Comparison of ENCODE assay signal across 24 cellular contexts in the genomic region with DNA sequence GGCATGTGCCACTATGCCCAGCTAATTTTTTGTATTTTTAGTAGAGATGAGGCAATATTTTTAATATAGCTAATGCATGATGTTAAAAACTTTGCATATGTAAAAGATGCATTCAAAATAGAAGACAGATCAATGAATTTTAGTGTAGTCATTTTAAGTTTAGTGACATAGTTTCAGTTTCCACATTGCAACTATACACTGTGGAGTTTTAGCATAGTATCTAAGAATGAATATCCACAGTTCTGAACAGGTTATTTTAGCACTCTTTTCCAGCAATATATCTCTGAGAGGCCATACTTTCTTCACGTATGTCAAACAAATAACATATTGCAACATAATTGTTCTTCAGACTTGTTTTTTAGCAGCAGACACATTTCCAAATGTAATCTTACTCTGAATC.
"Had no signal": no experiment of that assay in that cellular context is flagged by ENCODE, and none has a peak within 500 bp of the region (broad histone marks: within the 10 kb centered on the region; RNA-seq: fewer than 3 reads in every experiment).

No MANE protein-coding gene starts in this region.

- H3K27me3 ChIP-seq: esophagus muscularis mucosa, spleen, suprapubic skin, tibial artery, upper lobe of right lung had no signal

- H3K4me1 ChIP-seq: lower lobe of right lung, spleen, suprapubic skin, tibial artery had no signal

- H3K4me1 Mint-ChIP-seq: activated naive CD4-positive, alpha-beta T cell treated with anti-CD3 and anti-CD28 coated beads, Interleukin-2, amount 50 U/mL, for 24 hours had no signal

- H3K9me3 ChIP-seq: esophagus muscularis mucosa, lower lobe of right lung, spleen, suprapubic skin, tibial artery, upper lobe of right lung had no signal

- H3K27me3 Mint-ChIP-seq: activated naive CD4-positive, alpha-beta T cell treated with anti-CD3 and anti-CD28 coated beads, Interleukin-2, amount 50 U/mL, for 24 hours; central memory CD8-positive, alpha-beta T cell; dendritic cell treated with granulocyte-macrophage colony-stimulating factor and Interleukin-4, amounts not matched to agents 40 ng/mL and 50 ng/mL, for 4 days had no signal

- H3K4me3 ChIP-seq: esophagus muscularis mucosa, lower lobe of right lung, spleen, suprapubic skin, tibial artery, upper lobe of right lung had no signal

- FAIRE-seq: bronchial epithelial cell, TTC549 had no signal

- ATAC-seq: left lobe of liver, lower lobe of right lung, natural killer cell, right cardiac atrium, upper lobe of right lung had no signal

- DNase-seq: activated CD4-positive, alpha-beta T cell treated with anti-CD3 and anti-CD28 coated beads, Interleukin-2, amount 50 U/mL, for 1 hour; activated CD8-positive, alpha-beta memory T cell treated with anti-CD3 and anti-CD28 coated beads, Interleukin-2, amount 50 U/mL, for 4 hours; activated gamma-delta T cell; activated T-cell treated with anti-CD3 and anti-CD28 coated beads, Interleukin-2, amount 50 U/mL, for 48 hours; anterior cingulate cortex; foreskin melanocyte; kidney glomerular epithelial cell; lower lobe of right lung; mesenchymal stem cell; natural killer cell; right cardiac atrium; spleen; stimulated activated naive CD4-positive, alpha-beta T cell; T-helper 9 cell; tibial artery; upper lobe of right lung had no signal

- H3K27ac ChIP-seq: esophagus muscularis mucosa, lower lobe of right lung, spleen, suprapubic skin, tibial artery, upper lobe of right lung had no signal

- H3K9me3 Mint-ChIP-seq: activated naive CD4-positive, alpha-beta T cell treated with anti-CD3 and anti-CD28 coated beads, Interleukin-2, amount 50 U/mL, for 24 hours; central memory CD8-positive, alpha-beta T cell; dendritic cell treated with granulocyte-macrophage colony-stimulating factor and Interleukin-4, amounts not matched to agents 40 ng/mL and 50 ng/mL, for 4 days; natural killer cell had no signal

- H3K4me3 Mint-ChIP-seq: activated naive CD4-positive, alpha-beta T cell treated with anti-CD3 and anti-CD28 coated beads, Interleukin-2, amount 50 U/mL, for 24 hours; central memory CD8-positive, alpha-beta T cell; dendritic cell treated with granulocyte-macrophage colony-stimulating factor and Interleukin-4, amounts not matched to agents 40 ng/mL and 50 ng/mL, for 4 days; natural killer cell had no signal

- H3K27ac Mint-ChIP-seq: activated naive CD4-positive, alpha-beta T cell treated with anti-CD3 and anti-CD28 coated beads, Interleukin-2, amount 50 U/mL, for 24 hours; dendritic cell treated with granulocyte-macrophage colony-stimulating factor and Interleukin-4, amounts not matched to agents 40 ng/mL and 50 ng/mL, for 4 days had no signal
